In genomic region chr11:115912484-115912945, GRCh38 we compare ENCODE assay signal across 9 cellular contexts.
DNase-seq lines count a peak whose midpoint lies in the region; ATAC-seq and TF ChIP-seq lines count a peak whose summit lies in the region.
"Had no signal": no experiment of that assay in that cellular context is flagged by ENCODE, and none has a peak within 500 bp of the region (broad histone marks: within the 10 kb centered on the region; RNA-seq: fewer than 3 reads in every experiment).

No MANE protein-coding gene starts in this region.

- H3K27me3 ChIP-seq in heart right ventricle (peaks cover 0 to 5% (median 0%) of the 10 kb centered on the region in 7 donors), right cardiac atrium (ENCODE audit: control insufficient read depth, insufficient read depth) (no peaks in the 10 kb centered on the region)

- DNase-seq in heart right ventricle: no peak
- no peak for DNase-seq in right cardiac atrium
- no peak for DNase-seq in activated CD4-positive, alpha-beta memory T cell treated with anti-CD3 and anti-CD28 coated beads, Interleukin-2, amount 10 ng/mL, durations not matched to agents 7 days and 5 days
- no peak for DNase-seq in AG08396 (ENCODE audit: low spot score)
- DNase-seq in natural killer cell treated with Interleukin-12 subunit alpha and Interleukin-12 subunit beta and Interleukin-15 and Interleukin-18, amount 100 ng/mL, for 72 hours (ENCODE audit: low spot score): no peak
- no peak for DNase-seq in activated CD4-positive, CD25-positive, alpha-beta regulatory T cell treated with anti-CD3 and anti-CD28 coated beads, Interleukin-2, amount 50 U/mL, for 72 hours

- no peaks in the 10 kb centered on the region for H3K36me3 ChIP-seq in heart right ventricle

- intact Hi-C loops in heart right ventricle (cut with DNase I) (no loop called here), right cardiac atrium (cut with DNase I) (no loop called here)

- H3K4me3 ChIP-seq in heart right ventricle: no peak overlapping the region
- no peak overlapping the region for H3K4me3 ChIP-seq in right cardiac atrium (ENCODE audit: low read length)

- H3K4me1 Mint-ChIP-seq in brain: peaks cover 31% of the 10 kb centered on the region
- H3K4me1 Mint-ChIP-seq in activated CD4-positive, alpha-beta memory T cell treated with anti-CD3 and anti-CD28 coated beads, Interleukin-2, amount 10 ng/mL, durations not matched to agents 7 days and 5 days: no peaks in the 10 kb centered on the region
- no peaks in the 10 kb centered on the region for H3K4me1 Mint-ChIP-seq in natural killer cell treated with Interleukin-12 subunit alpha and Interleukin-12 subunit beta and Interleukin-15 and Interleukin-18, amount 100 ng/mL, for 72 hours (ENCODE audit: low read depth in 2 of 2)

- CTCF ChIA-PET in activated CD4-positive, alpha-beta memory T cell treated with anti-CD3 and anti-CD28 coated beads, Interleukin-2, amount 10 ng/mL, durations not matched to agents 7 days and 5 days (lab: Charles Lee): no interaction called here

- peaks cover 9% of the 10 kb centered on the region for H3K27me3 Mint-ChIP-seq in brain
- no peaks in the 10 kb centered on the region for H3K27me3 Mint-ChIP-seq in activated CD4-positive, alpha-beta memory T cell treated with anti-CD3 and anti-CD28 coated beads, Interleukin-2, amount 10 ng/mL, durations not matched to agents 7 days and 5 days
- H3K27me3 Mint-ChIP-seq in natural killer cell treated with Interleukin-12 subunit alpha and Interleukin-12 subunit beta and Interleukin-15 and Interleukin-18, amount 100 ng/mL, for 72 hours: peaks cover 0 to 3% of the 10 kb centered on the region in 2 donors

- POLR2A ChIA-PET in activated CD4-positive, alpha-beta memory T cell treated with anti-CD3 and anti-CD28 coated beads, Interleukin-2, amount 10 ng/mL, durations not matched to agents 7 days and 5 days (lab: Charles Lee): no interaction called here

- H3K9me3 ChIP-seq in heart right ventricle: peaks cover 0 to 3% (median 0%) of the 10 kb centered on the region in 11 donors
- no peaks in the 10 kb centered on the region for H3K9me3 ChIP-seq in right cardiac atrium (ENCODE audit: control insufficient read depth, low read length)

- H3K4me1 ChIP-seq in heart right ventricle: peaks cover 0 to 9% (median 0%) of the 10 kb centered on the region in 9 donors
- H3K4me1 ChIP-seq in right cardiac atrium (ENCODE audit: control insufficient read depth, insufficient read depth, low read length): no peaks in the 10 kb centered on the region

- 90 to 91% methylated on average over 2 of the region's 2 CpGs for WGBS in heart right ventricle, 2 donors
- 82% methylated on average over 2 of the region's 2 CpGs for WGBS in right cardiac atrium

- ATAC-seq in heart right ventricle (peak in 4 of 8 donors; percentile 28 to 63 (median 50)), right cardiac atrium (no peak), HG03575 (IDR thresholded peaks at IDR 0.05; ENCODE audit: extremely low read depth, insufficient number of reproducible peaks, low FRiP score, unreplicated experiment) (peak; percentile 67)
- no peak for ATAC-seq in natural killer cell treated with Interleukin-12 subunit alpha and Interleukin-12 subunit beta and Interleukin-15 and Interleukin-18, amount 100 ng/mL, for 72 hours

- peak overlapping the region in 1 of 5 experiments; percentile 4 for H3K4me3 Mint-ChIP-seq in brain
- H3K4me3 Mint-ChIP-seq in activated CD4-positive, alpha-beta memory T cell treated with anti-CD3 and anti-CD28 coated beads, Interleukin-2, amount 10 ng/mL, durations not matched to agents 7 days and 5 days: no peak overlapping the region
- H3K4me3 Mint-ChIP-seq in natural killer cell treated with Interleukin-12 subunit alpha and Interleukin-12 subunit beta and Interleukin-15 and Interleukin-18, amount 100 ng/mL, for 72 hours: no peak overlapping the region
- H3K4me3 Mint-ChIP-seq: T-helper 1 cell treated with Interleukin-12 subunit alpha and Interleukin-12 subunit beta and Interleukin-4 antibody, amounts not matched to agents 30 μg/mL and 1 μg/mL, for 36 hours had no signal

- H3K9me3 Mint-ChIP-seq in brain: peaks cover 0 to 3% (median 0%) of the 10 kb centered on the region in 5 experiments
- no peaks in the 10 kb centered on the region for H3K9me3 Mint-ChIP-seq in activated CD4-positive, alpha-beta memory T cell treated with anti-CD3 and anti-CD28 coated beads, Interleukin-2, amount 10 ng/mL, durations not matched to agents 7 days and 5 days
- H3K9me3 Mint-ChIP-seq in natural killer cell treated with Interleukin-12 subunit alpha and Interleukin-12 subunit beta and Interleukin-15 and Interleukin-18, amount 100 ng/mL, for 72 hours: no peaks in the 10 kb centered on the region
- H3K9me3 Mint-ChIP-seq: T-helper 1 cell treated with Interleukin-12 subunit alpha and Interleukin-12 subunit beta and Interleukin-4 antibody, amounts not matched to agents 30 μg/mL and 1 μg/mL, for 36 hours had no signal

- H3K27ac ChIP-seq in heart right ventricle (no peak overlapping the region), right cardiac atrium (ENCODE audit: low read length) (no peak overlapping the region)

- H3K27ac Mint-ChIP-seq in brain: peak overlapping the region in 2 of 5 experiments; percentile 24 to 51
- no peak overlapping the region for H3K27ac Mint-ChIP-seq in activated CD4-positive, alpha-beta memory T cell treated with anti-CD3 and anti-CD28 coated beads, Interleukin-2, amount 10 ng/mL, durations not matched to agents 7 days and 5 days
- H3K27ac Mint-ChIP-seq in natural killer cell treated with Interleukin-12 subunit alpha and Interleukin-12 subunit beta and Interleukin-15 and Interleukin-18, amount 100 ng/mL, for 72 hours: no peak overlapping the region
- H3K27ac Mint-ChIP-seq: T-helper 1 cell treated with Interleukin-12 subunit alpha and Interleukin-12 subunit beta and Interleukin-4 antibody, amounts not matched to agents 30 μg/mL and 1 μg/mL, for 36 hours had no signal

- TF ChIP-seq CTCF in heart right ventricle (IDR thresholded peaks at IDR 0.05): peak in 5 of 9 donors; percentile 6 to 33 (median 12)
- peak; percentile 36 to 61 for TF ChIP-seq CTCF in brain (conservative IDR thresholded peaks at IDR 0.05)

- H3K36me3 Mint-ChIP-seq in brain: no peaks in the 10 kb centered on the region
- no peaks in the 10 kb centered on the region for H3K36me3 Mint-ChIP-seq in activated CD4-positive, alpha-beta memory T cell treated with anti-CD3 and anti-CD28 coated beads, Interleukin-2, amount 10 ng/mL, durations not matched to agents 7 days and 5 days (ENCODE audit: low read depth)
- H3K36me3 Mint-ChIP-seq in natural killer cell treated with Interleukin-12 subunit alpha and Interleukin-12 subunit beta and Interleukin-15 and Interleukin-18, amount 100 ng/mL, for 72 hours: no peaks in the 10 kb centered on the region
